8 cellular contexts compared by ENCODE assay signal in the genomic region with DNA sequence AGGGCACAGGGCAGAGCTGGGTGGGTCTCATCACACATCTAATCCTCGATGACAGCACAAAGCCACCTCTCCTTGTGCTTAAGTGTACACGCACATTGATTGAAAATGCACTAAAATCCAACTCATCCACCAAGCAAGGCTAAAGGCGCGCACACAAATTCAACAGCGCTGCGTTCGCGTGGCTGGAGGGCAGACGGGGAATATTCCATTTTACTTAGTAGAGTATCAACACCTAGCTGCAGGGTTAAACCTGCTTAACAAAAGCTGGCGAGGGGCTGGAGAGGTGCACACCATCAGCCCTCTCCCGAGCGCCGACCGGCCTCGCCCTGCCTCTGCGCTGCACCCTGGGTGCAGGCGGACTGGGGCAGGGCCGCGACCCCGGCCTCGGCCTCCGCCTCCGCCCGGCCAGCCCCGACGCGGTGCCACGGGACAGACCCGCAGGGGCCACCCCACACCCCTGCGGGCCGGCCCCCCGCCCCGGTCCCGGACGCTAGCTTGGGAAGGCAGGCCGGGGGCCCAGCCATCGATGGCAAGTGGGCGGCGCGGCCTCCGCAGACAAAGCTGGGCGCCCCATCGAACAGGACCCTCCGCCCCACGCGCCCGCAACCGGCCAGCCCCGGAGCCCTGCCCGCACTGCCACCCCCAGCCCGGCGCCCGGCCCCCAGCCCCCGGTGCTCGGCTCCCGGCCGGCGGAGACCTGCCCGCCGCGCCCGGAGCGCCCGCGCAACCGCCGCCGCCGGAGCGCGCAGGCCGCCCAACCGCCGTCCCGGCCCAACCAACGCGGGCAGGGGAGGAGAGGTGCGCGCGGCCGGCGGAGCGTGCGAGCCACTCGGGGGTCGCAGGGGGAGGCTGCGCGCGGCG. TPM values are rescaled to one million over a fixed set of nuclear protein-coding genes. Genes with fewer than 3 reads are reported as not detected.
DNase-seq lines count a peak whose midpoint lies in the region; ATAC-seq and TF ChIP-seq lines count a peak whose summit lies in the region.

No MANE protein-coding gene starts in this region.

- TF ChIP-seq EP300 in neural cell (conservative IDR thresholded peaks at IDR 0.05; ENCODE audit: poor library complexity, severe bottlenecking) (peak; percentile 16), tibial nerve (IDR thresholded peaks at IDR 0.05) (peak in 1 of 2 donors; percentile 18)

- peaks cover 7% of the 10 kb centered on the region for H3F3A ChIP-seq in neural cell (ENCODE audit: insufficient read depth, low read length, poor library complexity, severe bottlenecking)

- peaks cover 33% of the 10 kb centered on the region for H3K79me2 ChIP-seq in neural cell (replicated peaks; ENCODE audit: insufficient read depth, low read length)

- H3K27me3 ChIP-seq in neural cell (ENCODE audit: insufficient read depth, low read depth, low read length) (no peaks in the 10 kb centered on the region), tibial nerve (no peaks in the 10 kb centered on the region)

- no peaks in the 10 kb centered on the region for H3K9me3 Mint-ChIP-seq in activated CD8-positive, alpha-beta memory T cell treated with anti-CD3 and anti-CD28 coated beads, Interleukin-2, amount 10 ng/mL, durations not matched to agents 7 days and 5 days (ENCODE audit: low read depth)
- no peaks in the 10 kb centered on the region for H3K9me3 Mint-ChIP-seq in activated T-helper 17 cell treated with anti-CD3 and anti-CD28 coated beads, Interleukin-2, amount 50 U/mL, for 72 hours

- H4K20me1 ChIP-seq in neural cell (ENCODE audit: insufficient read depth) = no peaks in the 10 kb centered on the region

- H3K9me3 ChIP-seq in neural cell (ENCODE audit: low read length) (no peaks in the 10 kb centered on the region), tibial nerve (no peaks in the 10 kb centered on the region)

- H3K27ac ChIP-seq in neural cell (ENCODE audit: low read length) = peak overlapping the region; percentile 98
- peak overlapping the region; percentile 96 to 100 (median 98) for H3K27ac ChIP-seq in tibial nerve

- WGBS in tibial nerve, 2 donors = 0% methylated on average over 25 to 46 of the region's 90 CpGs

- no peaks in the 10 kb centered on the region for H3K36me3 ChIP-seq in neural cell (ENCODE audit: insufficient read depth, low read length)
- peaks cover 0 to 8% (median 0%) of the 10 kb centered on the region in 3 donors for H3K36me3 ChIP-seq in tibial nerve

- H3K36me3 Mint-ChIP-seq in activated CD8-positive, alpha-beta memory T cell treated with anti-CD3 and anti-CD28 coated beads, Interleukin-2, amount 10 ng/mL, durations not matched to agents 7 days and 5 days = peaks cover 14% of the 10 kb centered on the region
- peaks cover 13% of the 10 kb centered on the region for H3K36me3 Mint-ChIP-seq in activated T-helper 17 cell treated with anti-CD3 and anti-CD28 coated beads, Interleukin-2, amount 50 U/mL, for 72 hours (ENCODE audit: low read depth)

- peaks cover 0 to 32% (median 19%) of the 10 kb centered on the region in 4 donors for H3K4me1 ChIP-seq in tibial nerve

- DNase-seq in activated CD8-positive, alpha-beta memory T cell treated with anti-CD3 and anti-CD28 coated beads, Interleukin-2, amount 10 ng/mL, durations not matched to agents 7 days and 5 days = peak; percentile 53
- no peak for DNase-seq in activated CD8-positive, alpha-beta memory T cell treated with anti-CD3 and anti-CD28 coated beads for 24 hours
- peak; percentile 35 for DNase-seq in NCI-H345 treated with DMSO at 0.1 percent for 48 hours (lab: John Stamatoyannopoulos, UW; ENCODE audit: unreplicated experiment)
- peak; percentile 11 to 44 for DNase-seq in foreskin fibroblast
- DNase-seq in tibial nerve (ENCODE audit: low spot score in 2 of 2) = peak in 1 of 2 donors; percentile 28

- peak in 1 of 2 donors; percentile 58 for TF ChIP-seq POLR2A in tibial nerve (IDR thresholded peaks at IDR 0.05)

- H3K27me3 Mint-ChIP-seq in activated CD8-positive, alpha-beta memory T cell treated with anti-CD3 and anti-CD28 coated beads, Interleukin-2, amount 10 ng/mL, durations not matched to agents 7 days and 5 days = no peaks in the 10 kb centered on the region
- no peaks in the 10 kb centered on the region for H3K27me3 Mint-ChIP-seq in activated T-helper 17 cell treated with anti-CD3 and anti-CD28 coated beads, Interleukin-2, amount 50 U/mL, for 72 hours

- H2AFZ ChIP-seq in neural cell (ENCODE audit: low read depth, low read length) = peak overlapping the region; percentile 37

- peaks cover 29% of the 10 kb centered on the region for H3K4me1 Mint-ChIP-seq in activated CD8-positive, alpha-beta memory T cell treated with anti-CD3 and anti-CD28 coated beads, Interleukin-2, amount 10 ng/mL, durations not matched to agents 7 days and 5 days
- peaks cover 19% of the 10 kb centered on the region for H3K4me1 Mint-ChIP-seq in activated T-helper 17 cell treated with anti-CD3 and anti-CD28 coated beads, Interleukin-2, amount 50 U/mL, for 72 hours

- no peak for TF ChIP-seq CTCF in foreskin fibroblast (IDR thresholded peaks at IDR 0.05; ENCODE audit: low read depth, low read length)
- no peak for TF ChIP-seq CTCF in neural cell (IDR thresholded peaks at IDR 0.05; ENCODE audit: poor library complexity, severe bottlenecking)
- no peak for TF ChIP-seq CTCF in tibial nerve (IDR thresholded peaks at IDR 0.05)

- H3K9me2 ChIP-seq in neural cell (ENCODE audit: insufficient read depth, low read length) = no peaks in the 10 kb centered on the region

- peak overlapping the region; percentile 100 for H3K27ac Mint-ChIP-seq in activated CD8-positive, alpha-beta memory T cell treated with anti-CD3 and anti-CD28 coated beads, Interleukin-2, amount 10 ng/mL, durations not matched to agents 7 days and 5 days
- H3K27ac Mint-ChIP-seq in activated T-helper 17 cell treated with anti-CD3 and anti-CD28 coated beads, Interleukin-2, amount 50 U/mL, for 72 hours = peak overlapping the region; percentile 95

- H3K4me3 ChIP-seq in foreskin fibroblast (ENCODE audit: low read depth in 1 of 2, low read length in 2 of 2) (peak overlapping the region; percentile 74 to 81), neural cell (ENCODE audit: low read length) (peak overlapping the region; percentile 74), tibial nerve (peak overlapping the region; percentile 52 to 96 (median 72))

- CTCF ChIA-PET in activated CD8-positive, alpha-beta memory T cell treated with anti-CD3 and anti-CD28 coated beads, Interleukin-2, amount 10 ng/mL, durations not matched to agents 7 days and 5 days (lab: Charles Lee) = interaction anchor here (0.8 to 2.3 kb wide), 5 partner anchors 29 to 860 kb away, joined by 3 to 12 read pairs (median 4); partner anchors contain the start of gene APLP2

- peak overlapping the region; percentile 92 for H3K4me3 Mint-ChIP-seq in activated CD8-positive, alpha-beta memory T cell treated with anti-CD3 and anti-CD28 coated beads, Interleukin-2, amount 10 ng/mL, durations not matched to agents 7 days and 5 days
- H3K4me3 Mint-ChIP-seq in activated T-helper 17 cell treated with anti-CD3 and anti-CD28 coated beads, Interleukin-2, amount 50 U/mL, for 72 hours = peak overlapping the region; percentile 90

- peak overlapping the region; percentile 91 for H3K9ac ChIP-seq in neural cell (ENCODE audit: low read length)

- peak; percentile 24 for ATAC-seq in activated CD8-positive, alpha-beta memory T cell treated with anti-CD3 and anti-CD28 coated beads, Interleukin-2, amount 10 ng/mL, durations not matched to agents 7 days and 5 days
- peak; percentile 23 for ATAC-seq in HG02840 (IDR thresholded peaks at IDR 0.05; ENCODE audit: low FRiP score, unreplicated experiment)
- peak; percentile 33 for ATAC-seq in activated T-helper 17 cell treated with anti-CD3 and anti-CD28 coated beads, Interleukin-2, amount 50 U/mL, for 72 hours (replicated peaks)

- H3K4me2 ChIP-seq in neural cell (ENCODE audit: low read length) = peak overlapping the region; percentile 58

- TF ChIP-seq RAD21 in neural cell (conservative IDR thresholded peaks at IDR 0.05) = no peak

TF ChIP-seq in neural cell, 6 proteins besides CTCF, POLR2A, EP300 and RAD21:
- peak; percentile 93 for TF ChIP-seq REST (IDR thresholded peaks at IDR 0.05; ENCODE audit: borderline replicate concordance)
- TF ChIP-seq MXI1 (conservative IDR thresholded peaks at IDR 0.05; ENCODE audit: poor library complexity, severe bottlenecking) = peak; percentile 56
- peak; percentile 71 for TF ChIP-seq POLR2AphosphoS5 (IDR thresholded peaks at IDR 0.05)
- TF ChIP-seq SMC3 (conservative IDR thresholded peaks at IDR 0.05; ENCODE audit: poor library complexity) = peak; percentile 27
- TF ChIP-seq TAF1 (IDR thresholded peaks at IDR 0.05; ENCODE audit: low read depth) = no peak
- TF ChIP-seq EZH2 (IDR thresholded peaks at IDR 0.05; ENCODE audit: borderline replicate concordance, insufficient read depth, low read length, poor library complexity, severe bottlenecking) = no peak

RNA-seq across cellular contexts. Expression of gene PRDM10, which starts 0.9 kb away (rescaled TPM):
- total RNA-seq in activated CD8-positive, alpha-beta memory T cell treated with anti-CD3 and anti-CD28 coated beads, Interleukin-2, amount 10 ng/mL, durations not matched to agents 7 days and 5 days = 10 to 100 TPM; 15.7 to 19.2 TPM
- total RNA-seq in activated T-helper 17 cell treated with anti-CD3 and anti-CD28 coated beads, Interleukin-2, amount 50 U/mL, for 72 hours = 10 to 100 TPM; 12.2 to 16.6 TPM
- 13.7 and 15.3 TPM in 2 replicates for polyA plus RNA-seq in neural cell
- 19.6 and 22.2 TPM in 2 replicates for polyA minus RNA-seq in neural cell
- 10 to 100 TPM in 2 of 4 donors, 1 to 10 TPM in 2; 9.2 to 23.1 (median 11.0) TPM for total RNA-seq in tibial nerve
